ENCODE assay signal across 14 cellular contexts in genomic region chr10:43037942-43038782, GRCh38. TPM values are rescaled to one million over a fixed set of nuclear protein-coding genes. Genes with fewer than 3 reads are reported as not detected.
"Had no signal": no experiment of that assay in that cellular context is flagged by ENCODE, and none has a peak within 500 bp of the region (broad histone marks: within the 10 kb centered on the region; RNA-seq: fewer than 3 reads in every experiment).

No MANE protein-coding gene starts in this region.

- H3K27ac Mint-ChIP-seq: activated naive CD8-positive, alpha-beta T cell treated with anti-CD3 and anti-CD28 coated beads for 36 hours had no signal

- H3K9me3 ChIP-seq: thoracic aorta had no signal

- H3K27me3 Mint-ChIP-seq: activated naive CD8-positive, alpha-beta T cell treated with anti-CD3 and anti-CD28 coated beads for 36 hours had no signal

- H3K27me3 ChIP-seq: esophagus squamous epithelium, stomach had no signal

- H3K27ac ChIP-seq: dorsolateral prefrontal cortex, esophagus squamous epithelium, stomach, thoracic aorta, WERI-Rb-1 had no signal

- H3K4me3 ChIP-seq: dorsolateral prefrontal cortex, esophagus squamous epithelium, stomach, thoracic aorta had no signal

- H3K4me3 Mint-ChIP-seq: activated naive CD8-positive, alpha-beta T cell treated with anti-CD3 and anti-CD28 coated beads for 36 hours had no signal

- H3K4me1 ChIP-seq: esophagus squamous epithelium, stomach had no signal

- DNase-seq: activated CD4-positive, alpha-beta T cell treated with anti-CD3 and anti-CD28 coated beads for 48 hours; activated gamma-delta T cell treated with Interleukin-2 at 50 U/mL for 16 hours; activated naive CD8-positive, alpha-beta T cell treated with anti-CD3 and anti-CD28 coated beads for 36 hours; esophagus squamous epithelium; foreskin fibroblast; naive B cell; occipital lobe; stimulated activated CD4-positive, alpha-beta T cell treated with anti-CD3 and anti-CD28 coated beads, Interleukin-15, amount 100 ng/mL, for 24 hours; stimulated activated CD4-positive, alpha-beta T cell treated with anti-CD3 and anti-CD28 coated beads, Interleukin-4, amount 100 ng/mL, for 24 hours; T-helper 1 cell; WERI-Rb-1 had no signal

- H3K36me3 Mint-ChIP-seq: activated naive CD8-positive, alpha-beta T cell treated with anti-CD3 and anti-CD28 coated beads for 36 hours had no signal

- H3K4me1 Mint-ChIP-seq: naive B cell had no signal

- H3K36me3 ChIP-seq: esophagus squamous epithelium, stomach, thoracic aorta, WERI-Rb-1 had no signal

RNA-seq across cellular contexts. Expression of gene RET, which starts 38.7 kb away (rescaled TPM):
- total RNA-seq: activated naive CD8-positive, alpha-beta T cell treated with anti-CD3 and anti-CD28 coated beads for 36 hours had no signal
